Comparison of ENCODE assay signal across 7 cellular contexts in genomic region chr17:40168262-40168832, GRCh38. TPM values are rescaled to one million over a fixed set of nuclear protein-coding genes. Genes with fewer than 3 reads are reported as not detected.
A peak's percentile ranks its signal among the peaks of the same experiment; 100 is the strongest.
DNase-seq lines count a peak whose midpoint lies in the region; ATAC-seq and TF ChIP-seq lines count a peak whose summit lies in the region.

No MANE protein-coding gene starts in this region.

- CTCF ChIA-PET in mammary epithelial cell (lab: Charles Lee; ENCODE audit: low non-redundant PET) = interaction anchor here (0.7 to 1.4 kb wide), 3 partner anchors 46 to 69 kb away, joined by 3 to 18 read pairs (median 3); no protein-coding TSS in a partner anchor

- intact Hi-C loops in mammary epithelial cell (cut with micrococcal nuclease) = loop anchor here (1.0 to 2.0 kb wide), 5 partner anchors 28 to 155 kb away; partner anchors contain the start of gene CASC3

- H3K27ac ChIP-seq in RWPE2 (ENCODE audit: poor library complexity, severe bottlenecking) (no peak overlapping the region), mammary epithelial cell (ENCODE audit: insufficient read depth, low read depth, low read length) (no peak overlapping the region)

- 35% methylated on average over 10 of the region's 11 CpGs for WGBS in mammary epithelial cell (ENCODE audit: low coverage, missing lambda C conversion rate)

- dilution Hi-C loops in mammary epithelial cell (cut with HindIII; ENCODE audit: low sequenced_read_pairs) = no loop called here

- in situ Hi-C loops in mammary epithelial cell (cut with MboI; ENCODE audit: low sequenced_read_pairs in 2 of 2) = no loop called here

- H3K27me3 Mint-ChIP-seq in IgD-negative memory B cell = no peaks in the 10 kb centered on the region
- no peaks in the 10 kb centered on the region for H3K27me3 Mint-ChIP-seq in immature natural killer cell (ENCODE audit: low read depth in 3 of 3)

- no peak overlapping the region for H2AFZ ChIP-seq in mammary epithelial cell (ENCODE audit: low read depth, low read length)

- no peaks in the 10 kb centered on the region for H3K9me3 Mint-ChIP-seq in IgD-negative memory B cell
- H3K9me3 Mint-ChIP-seq in immature natural killer cell = no peaks in the 10 kb centered on the region
- no peaks in the 10 kb centered on the region for H3K9me3 Mint-ChIP-seq in stimulated activated effector memory CD8-positive, alpha-beta T cell treated with anti-CD3 and anti-CD28 coated beads, Interleukin-12 subunit alpha, Interleukin-12 subunit beta, amount 100 ng/mL, for 72 hours

- H3K4me2 ChIP-seq in mammary epithelial cell (ENCODE audit: insufficient read depth, low read depth, low read length) = no peak overlapping the region

- H3K36me3 ChIP-seq in RWPE2 (ENCODE audit: low read depth) (peaks cover 85% of the 10 kb centered on the region), mammary epithelial cell (ENCODE audit: insufficient read depth, low read length) (peaks cover 18% of the 10 kb centered on the region)

- BruUV-seq in mammary epithelial cell (replicated peaks; lab: Mats Ljungman, UMichigan) = no TSS peak

- H3K79me2 ChIP-seq in mammary epithelial cell (ENCODE audit: insufficient read depth, low read length) = peaks cover 8% of the 10 kb centered on the region

- H3K4me3 Mint-ChIP-seq in IgD-negative memory B cell (no peak overlapping the region), immature natural killer cell (no peak overlapping the region)
- no peak overlapping the region for H3K4me3 Mint-ChIP-seq in stimulated activated effector memory CD8-positive, alpha-beta T cell treated with anti-CD3 and anti-CD28 coated beads, Interleukin-12 subunit alpha, Interleukin-12 subunit beta, amount 100 ng/mL, for 72 hours

- no peak overlapping the region for H3K4me3 ChIP-seq in RWPE2 (ENCODE audit: severe bottlenecking)
- no peak overlapping the region for H3K4me3 ChIP-seq in mammary epithelial cell (replicated peaks in 1 of 3; ENCODE audit: insufficient read depth in 1 of 3, low read depth in 2 of 3, low read length in 3 of 3)

- H3K36me3 Mint-ChIP-seq in IgD-negative memory B cell = no peaks in the 10 kb centered on the region
- peaks cover 14 to 65% (median 29%) of the 10 kb centered on the region in 3 donors for H3K36me3 Mint-ChIP-seq in immature natural killer cell
- peaks cover 100% of the 10 kb centered on the region for H3K36me3 Mint-ChIP-seq in stimulated activated effector memory CD8-positive, alpha-beta T cell treated with anti-CD3 and anti-CD28 coated beads, Interleukin-12 subunit alpha, Interleukin-12 subunit beta, amount 100 ng/mL, for 72 hours

- no peaks in the 10 kb centered on the region for H4K20me1 ChIP-seq in mammary epithelial cell (ENCODE audit: insufficient read depth, low read length)

- DNase-seq in EH (ENCODE audit: low read depth) (peak; percentile 80), RWPE2 (ENCODE audit: low spot score) (no peak), mammary epithelial cell (peak; percentile 49), immature natural killer cell (peak; percentile 54 to 64 (median 56))
- no peak for DNase-seq in stimulated activated effector memory CD8-positive, alpha-beta T cell treated with anti-CD3 and anti-CD28 coated beads, Interleukin-12 subunit alpha, Interleukin-12 subunit beta, amount 100 ng/mL, for 72 hours (ENCODE audit: low spot score in 2 of 2)

- no peaks in the 10 kb centered on the region for H3K4me1 ChIP-seq in RWPE2 (ENCODE audit: insufficient read depth, poor library complexity, severe bottlenecking)
- peaks cover 3% of the 10 kb centered on the region for H3K4me1 ChIP-seq in mammary epithelial cell (ENCODE audit: insufficient read depth, low read length)

- no peak overlapping the region for H3K9ac ChIP-seq in mammary epithelial cell (ENCODE audit: insufficient read depth, low read length)

- TF ChIP-seq CTCF in RWPE2 (IDR thresholded peaks at IDR 0.05; ENCODE audit: poor library complexity, severe bottlenecking) (peak; percentile 81), mammary epithelial cell (conservative IDR thresholded peaks at IDR 0.05 in 1 of 2, IDR thresholded peaks at IDR 0.05 in 1 of 2; ENCODE audit: extremely low read depth in 1 of 2, insufficient read depth in 1 of 2, low read depth in 1 of 2, low read length in 2 of 2) (peak; percentile 75 to 80)

- H3K27ac Mint-ChIP-seq in IgD-negative memory B cell = peak overlapping the region in 2 of 3 donors; percentile 41 to 84
- H3K27ac Mint-ChIP-seq in immature natural killer cell = peak overlapping the region; percentile 64 to 76 (median 72)
- H3K27ac Mint-ChIP-seq in stimulated activated effector memory CD8-positive, alpha-beta T cell treated with anti-CD3 and anti-CD28 coated beads, Interleukin-12 subunit alpha, Interleukin-12 subunit beta, amount 100 ng/mL, for 72 hours = peak overlapping the region; percentile 67

- peaks cover 0 to 5% (median 4%) of the 10 kb centered on the region in 3 donors for H3K4me1 Mint-ChIP-seq in IgD-negative memory B cell
- peaks cover 0 to 4% of the 10 kb centered on the region in 2 donors for H3K4me1 Mint-ChIP-seq in immature natural killer cell
- peaks cover 9% of the 10 kb centered on the region for H3K4me1 Mint-ChIP-seq in stimulated activated effector memory CD8-positive, alpha-beta T cell treated with anti-CD3 and anti-CD28 coated beads, Interleukin-12 subunit alpha, Interleukin-12 subunit beta, amount 100 ng/mL, for 72 hours

- peak; percentile 55 for ATAC-seq in RWPE2 (ENCODE audit: low read depth)
- peak; percentile 57 for ATAC-seq in stimulated activated effector memory CD8-positive, alpha-beta T cell treated with anti-CD3 and anti-CD28 coated beads, Interleukin-12 subunit alpha, Interleukin-12 subunit beta, amount 100 ng/mL, for 72 hours
- ATAC-seq in GM18517 (IDR thresholded peaks at IDR 0.05; ENCODE audit: unreplicated experiment) = no peak

- H3K9me3 ChIP-seq in RWPE2 (ENCODE audit: severe bottlenecking) (no peaks in the 10 kb centered on the region), mammary epithelial cell (replicated peaks; ENCODE audit: insufficient read depth, low read length) (no peaks in the 10 kb centered on the region)

- no peaks in the 10 kb centered on the region for H3K27me3 ChIP-seq in RWPE2 (ENCODE audit: insufficient read depth, poor library complexity, severe bottlenecking)
- no peaks in the 10 kb centered on the region for H3K27me3 ChIP-seq in mammary epithelial cell (ENCODE audit: insufficient read depth, low read length)

RNA-seq across cellular contexts. Expression of gene RAPGEFL1, which starts 8.9 kb away (rescaled TPM):
- polyA plus RNA-seq in IgD-negative memory B cell (0.69 TPM), mammary epithelial cell (24.3 TPM), immature natural killer cell (not detected)
- 10 to 100 TPM; 19.7 to 25.2 TPM for total RNA-seq in mammary epithelial cell
- polyA minus RNA-seq in mammary epithelial cell = 45.6 TPM

RNA-seq across cellular contexts. Expression of gene CASC3, which starts 28.0 kb away (rescaled TPM):
- polyA plus RNA-seq in IgD-negative memory B cell = 49.9 TPM
- total RNA-seq in mammary epithelial cell = 10 to 100 TPM; 28.7 to 61.9 TPM
- polyA plus RNA-seq in mammary epithelial cell = 25.7 TPM
- 74.9 TPM for polyA minus RNA-seq in mammary epithelial cell
- polyA plus RNA-seq in immature natural killer cell = 10 to 100 TPM; 24.5 to 53.5 (median 27.7) TPM

RNA-seq across cellular contexts. Expression of gene MSL1, which starts 46.6 kb away (rescaled TPM):
- polyA plus RNA-seq in IgD-negative memory B cell = 10.1 TPM
- 10 to 100 TPM; 36.8 to 72.1 TPM for total RNA-seq in mammary epithelial cell
- polyA plus RNA-seq in mammary epithelial cell = 41.3 TPM
- 53.9 TPM for polyA minus RNA-seq in mammary epithelial cell
- polyA plus RNA-seq in immature natural killer cell = 10 to 100 TPM in 2 of 3 donors, 1 to 10 TPM in 1; 5.6 to 16.2 (median 11.1) TPM

RNA-seq across cellular contexts. Expression of gene WIPF2, which starts 50.8 kb away (rescaled TPM):
- polyA plus RNA-seq in IgD-negative memory B cell (11.4 TPM), mammary epithelial cell (9.1 TPM), immature natural killer cell (10 to 100 TPM in 1 of 3 donors, 1 to 10 TPM in 2; 4.0 to 14.2 (median 5.2) TPM)
- total RNA-seq in mammary epithelial cell = 10 to 100 TPM in 1 of 2 donors, 1 to 10 TPM in 1; 8.8 to 33.2 TPM
- polyA minus RNA-seq in mammary epithelial cell = 14.9 TPM

Comparison
In these comparisons a context has a peak if more than half of its experiments do, and no peak if none do; other contexts are left out.
1. DNase-seq: peak in EH (single experiment), mammary epithelial cell (single experiment) and immature natural killer cell (3 of 3); none in RWPE2 (single experiment) and stimulated activated effector memory CD8-positive, alpha-beta T cell treated with anti-CD3 and anti-CD28 coated beads, Interleukin-12 subunit alpha, Interleukin-12 subunit beta, amount 100 ng/mL, for 72 hours (0 of 2).
2. RNA of gene RAPGEFL1, which starts 8.9 kb away (polyA plus RNA-seq): 24.3 TPM in mammary epithelial cell (single experiment); 0.69 TPM in IgD-negative memory B cell (single experiment) and not detected in immature natural killer cell; every median in the first group is over 10 times any median in the second.
3. Peak in every context shown above with its lines, with median percentiles within 50 percentile points of each other: H3K27ac Mint-ChIP-seq.